ENCODE assay signal across 8 cellular contexts in genomic region chr15:55461447-55461846, GRCh38. TPM values are rescaled to one million over a fixed set of nuclear protein-coding genes. Genes with fewer than 3 reads are reported as not detected.
"Had no signal": no experiment of that assay in that cellular context is flagged by ENCODE, and none has a peak within 500 bp of the region (broad histone marks: within the 10 kb centered on the region; RNA-seq: fewer than 3 reads in every experiment).

No MANE protein-coding gene starts in this region.

- ATAC-seq: K562 had no signal

- H3K9ac ChIP-seq: KMS-11 had no signal

- H3K4me3 ChIP-seq: K562 had no signal

- FAIRE-seq: HTR-8/SVneo, K562 had no signal

- H3K27ac ChIP-seq: HL-60, KMS-11 had no signal

- DNase-seq: IMR-90, KBM-7, KG1 had no signal

- H3K4me2 ChIP-seq: KMS-11 had no signal

RNA-seq across cellular contexts. Expression of gene DNAAF4, which starts 46.6 kb away (rescaled TPM):
- polyA plus RNA-seq: IgD-negative memory B cell had no signal
